Comparison of ENCODE assay signal across 18 cellular contexts in the genomic region with DNA sequence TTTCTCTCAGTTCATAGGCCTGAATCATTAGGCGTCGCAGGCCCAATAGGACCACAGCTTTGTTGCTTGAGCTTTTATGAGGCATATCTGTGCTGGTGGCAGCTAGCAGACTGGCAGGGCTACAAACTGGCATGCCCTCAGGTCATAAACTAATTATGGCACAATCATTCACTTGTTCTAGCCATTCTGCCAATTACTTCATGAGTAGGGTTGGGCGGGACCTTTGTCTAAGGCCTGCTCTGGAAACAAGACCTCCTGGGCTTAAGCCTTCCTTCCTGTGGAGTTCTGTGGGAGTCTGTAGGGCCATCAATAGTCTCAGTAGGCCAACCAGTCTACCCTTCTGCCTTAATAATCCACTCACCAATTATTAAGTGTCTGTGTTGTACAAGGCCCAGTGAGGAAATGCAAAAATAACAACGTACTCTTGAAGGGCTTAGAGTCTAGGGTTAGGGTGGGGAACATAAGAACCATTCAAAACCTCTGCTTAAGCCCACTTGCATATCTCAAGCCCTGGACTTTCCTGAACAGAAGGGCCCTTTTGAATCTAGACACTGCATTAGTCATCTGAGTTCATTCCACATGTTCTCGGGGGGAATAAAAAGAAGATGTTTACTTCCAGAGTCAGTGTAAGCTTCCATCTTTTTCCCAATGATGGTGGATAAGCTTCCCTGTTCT. TPM values are rescaled to one million over a fixed set of nuclear protein-coding genes. Genes with fewer than 3 reads are reported as not detected.
DNase-seq lines count a peak whose midpoint lies in the region; ATAC-seq, FAIRE-seq and TF ChIP-seq lines count a peak whose summit lies in the region.
"Had no signal": no experiment of that assay in that cellular context is flagged by ENCODE, and none has a peak within 500 bp of the region (broad histone marks: within the 10 kb centered on the region; RNA-seq: fewer than 3 reads in every experiment).

No MANE protein-coding gene starts in this region.

- peak; percentile 7 to 12 for DNase-seq in heart right ventricle
- DNase-seq in cardiac septum (ENCODE audit: low spot score): no peak
- peak; percentile 25 for DNase-seq in endothelial cell of umbilical vein (ENCODE audit: low read depth, low spot score)
- peak; percentile 67 for DNase-seq in midbrain (lab: John Stamatoyannopoulos, UW)
- DNase-seq in transverse colon: peak; percentile 72
- DNase-seq in adrenal gland: no peak
- no peak for DNase-seq in WTC11 (ENCODE audit: low spot score)
- DNase-seq in NCI-H226: no peak
- DNase-seq: activated T-cell treated with anti-CD3 and anti-CD28 coated beads, Interleukin-2, amount 50 U/mL, for 4 hours; CD4-positive, alpha-beta T cell; H9; NCI-H1436; NCI-H446 had no signal

- TF ChIP-seq EP300 in transverse colon (IDR thresholded peaks at IDR 0.05; ENCODE audit: low read depth): no peak

- H3K79me2 ChIP-seq in endothelial cell of umbilical vein (ENCODE audit: control insufficient read depth, insufficient read depth, low read length): peaks cover 9% of the 10 kb centered on the region

- peak overlapping the region; percentile 36 for H3K4me2 ChIP-seq in endothelial cell of umbilical vein (ENCODE audit: insufficient read depth, low read length)
- H3K4me2 ChIP-seq: KMS-11 had no signal

- intact Hi-C loops in heart right ventricle (cut with DNase I) (loop anchor here in 1 of 10 donors (10.0 kb wide), 1 partner anchor 45 kb away; the partner anchor contains the start of gene SHROOM4), cardiac septum (cut with DNase I) (loop anchor here (10.0 kb wide), 1 partner anchor 55 kb away; no protein-coding TSS in a partner anchor), endothelial cell of umbilical vein (cut with micrococcal nuclease) (loop anchor here (2.0 kb wide), 3 partner anchors 29 to 69 kb away; partner anchors contain the start of gene SHROOM4), transverse colon (cut with DNase I; ENCODE audit: low total_unique reads) (no loop called here), adrenal gland (cut with DNase I) (no loop called here)

- 81% methylated on average over 5 of the region's 5 CpGs for WGBS in heart right ventricle, 2 donors
- WGBS in transverse colon (ENCODE audit: low coverage in 1 of 2), 2 donors: 69% methylated on average over 5 of the region's 5 CpGs; no CpG with 5 or more reads in 1 of the 2 donors
- 89 to 96% (median 91%) methylated on average over 3 to 5 of the region's 5 CpGs for WGBS in adrenal gland, 4 donors

- H3K27me3 ChIP-seq in heart right ventricle: peaks cover 0 to 41% (median 0%) of the 10 kb centered on the region in 7 donors
- no peaks in the 10 kb centered on the region for H3K27me3 ChIP-seq in endothelial cell of umbilical vein (ENCODE audit: control insufficient read depth in 2 of 2, insufficient read depth in 2 of 2, low read length in 2 of 2)
- H3K27me3 ChIP-seq in transverse colon: no peaks in the 10 kb centered on the region
- no peaks in the 10 kb centered on the region for H3K27me3 ChIP-seq in adrenal gland
- H3K27me3 ChIP-seq: SJSA1, suprapubic skin had no signal

- H3K27ac Mint-ChIP-seq in WTC11: no peak overlapping the region
- H3K27ac Mint-ChIP-seq: CD4-positive, alpha-beta T cell; H9; memory B cell had no signal

- H3K9me3 ChIP-seq in heart right ventricle (no peaks in the 10 kb centered on the region), endothelial cell of umbilical vein (replicated peaks; ENCODE audit: control insufficient read depth, insufficient read depth, low read length) (no peaks in the 10 kb centered on the region), transverse colon (no peaks in the 10 kb centered on the region), adrenal gland (replicated peaks in 1 of 3) (no peaks in the 10 kb centered on the region)
- H3K9me3 ChIP-seq: SJSA1, suprapubic skin had no signal

- no peak overlapping the region for H2AFZ ChIP-seq in endothelial cell of umbilical vein (ENCODE audit: low read depth, low read length)

- no peaks in the 10 kb centered on the region for H3K27me3 Mint-ChIP-seq in WTC11 (ENCODE audit: low read depth)

- no peaks in the 10 kb centered on the region for H3K36me3 Mint-ChIP-seq in WTC11
- H3K36me3 Mint-ChIP-seq: memory B cell had no signal

- TF ChIP-seq CTCF in heart right ventricle (IDR thresholded peaks at IDR 0.05): no peak
- TF ChIP-seq CTCF in endothelial cell of umbilical vein (IDR thresholded peaks at IDR 0.05; ENCODE audit: extremely low read depth in 1 of 2, insufficient read depth in 1 of 2, low read depth in 1 of 2, low read length in 2 of 2): no peak
- TF ChIP-seq CTCF in transverse colon (IDR thresholded peaks at IDR 0.05): no peak
- no peak for TF ChIP-seq CTCF in adrenal gland (IDR thresholded peaks at IDR 0.05)
- TF ChIP-seq CTCF in WTC11 (IDR thresholded peaks at IDR 0.05): no peak

- dilution Hi-C loops in endothelial cell of umbilical vein (cut with MboI; ENCODE audit: extremely low pct_ligation_motif_present, low sequenced_read_pairs): no loop called here

- TF ChIP-seq POLR2A in endothelial cell of umbilical vein (IDR thresholded peaks at IDR 0.05; ENCODE audit: low read depth, low read length): no peak
- TF ChIP-seq POLR2A in transverse colon (IDR thresholded peaks at IDR 0.05): no peak
- no peak for TF ChIP-seq POLR2A in adrenal gland (IDR thresholded peaks at IDR 0.05)

- H3K4me1 Mint-ChIP-seq in WTC11: peaks cover 28% of the 10 kb centered on the region
- H3K4me1 Mint-ChIP-seq: memory B cell had no signal

- H3K4me3 Mint-ChIP-seq in WTC11: no peak overlapping the region
- H3K4me3 Mint-ChIP-seq: activated T-cell treated with anti-CD3 and anti-CD28 coated beads, Interleukin-2, amount 50 U/mL, for 4 hours; CD4-positive, alpha-beta T cell; H9; memory B cell had no signal

- no peaks in the 10 kb centered on the region for H3K9me1 ChIP-seq in endothelial cell of umbilical vein (replicated peaks; ENCODE audit: control insufficient read depth, extremely low read depth, insufficient read depth, low read length)

- H3K27ac ChIP-seq in heart right ventricle (peak overlapping the region in 2 of 10 donors; percentile 22 to 44), endothelial cell of umbilical vein (ENCODE audit: insufficient read depth, low read depth, low read length) (peak overlapping the region; percentile 84), transverse colon (peak overlapping the region; percentile 59 to 75 (median 68)), adrenal gland (no peak overlapping the region)
- H3K27ac ChIP-seq: KMS-11, SJSA1, suprapubic skin had no signal

- H3K36me3 ChIP-seq in heart right ventricle (no peaks in the 10 kb centered on the region), endothelial cell of umbilical vein (ENCODE audit: control insufficient read depth in 2 of 2, extremely low read depth in 1 of 2, insufficient read depth in 2 of 2, low read length in 2 of 2) (no peaks in the 10 kb centered on the region), transverse colon (no peaks in the 10 kb centered on the region), adrenal gland (replicated peaks in 1 of 2) (no peaks in the 10 kb centered on the region)
- H3K36me3 ChIP-seq: SJSA1, suprapubic skin had no signal

- no peak for FAIRE-seq in endothelial cell of umbilical vein (lab: Jason Lieb, UNC)
- FAIRE-seq: TTC549 had no signal

- ATAC-seq in heart right ventricle: peak in 6 of 8 donors; percentile 40 to 90 (median 68)
- ATAC-seq in WTC11: no peak
- ATAC-seq: activated T-cell treated with anti-CD3 and anti-CD28 coated beads, Interleukin-2, amount 50 U/mL, for 4 hours had no signal

- H3K4me1 ChIP-seq in heart right ventricle (peaks cover 0 to 30% (median 10%) of the 10 kb centered on the region in 9 donors), endothelial cell of umbilical vein (ENCODE audit: control insufficient read depth, extremely low read depth, insufficient read depth, low read length) (peaks cover 38% of the 10 kb centered on the region), transverse colon (peaks cover 0 to 18% (median 11%) of the 10 kb centered on the region in 4 donors), adrenal gland (replicated peaks in 1 of 2) (no peaks in the 10 kb centered on the region)
- H3K4me1 ChIP-seq: SJSA1 had no signal

- peak overlapping the region; percentile 9 for H3K9ac ChIP-seq in endothelial cell of umbilical vein (replicated peaks; ENCODE audit: extremely low read depth, insufficient read depth, low read length)
- H3K9ac ChIP-seq: KMS-11 had no signal

- CTCF ChIA-PET in endothelial cell of umbilical vein (lab: Charles Lee): interaction anchor here (1.2 to 1.6 kb wide), 2 partner anchors 7 to 134 kb away, joined by 3 to 7 read pairs; no protein-coding TSS in a partner anchor
- CTCF ChIA-PET in WTC11 (lab: Charles Lee): no interaction called here

- POLR2A ChIA-PET in endothelial cell of umbilical vein (lab: Charles Lee) (no interaction called here), WTC11 (lab: Charles Lee) (no interaction called here)

- H3K4me3 ChIP-seq in heart right ventricle (no peak overlapping the region), endothelial cell of umbilical vein (replicated peaks in 1 of 3; ENCODE audit: insufficient read depth in 1 of 3, low read depth in 1 of 3, low read length in 3 of 3) (no peak overlapping the region), transverse colon (no peak overlapping the region), adrenal gland (no peak overlapping the region)
- H3K4me3 ChIP-seq: SJSA1, suprapubic skin had no signal

- H4K20me1 ChIP-seq in endothelial cell of umbilical vein (replicated peaks; ENCODE audit: control insufficient read depth, extremely low read depth, insufficient read depth, low read length): no peaks in the 10 kb centered on the region

- no TSS peak for BruUV-seq in endothelial cell of umbilical vein (replicated peaks; lab: Mats Ljungman, UMichigan)

- no peaks in the 10 kb centered on the region for H3K9me3 Mint-ChIP-seq in WTC11
- H3K9me3 Mint-ChIP-seq: activated T-cell treated with anti-CD3 and anti-CD28 coated beads, Interleukin-2, amount 50 U/mL, for 4 hours; CD4-positive, alpha-beta T cell; memory B cell had no signal

- in situ Hi-C loops in transverse colon (cut with MboI; ENCODE audit: low pct_ligation_motif_present in 1 of 4, low pct_unique_long_range_greater_than_20kb in 1 of 4, low sequenced_read_pairs in 3 of 4): no loop called here

RNA-seq across cellular contexts. Expression of gene SHROOM4, which starts 44.5 kb away (rescaled TPM):
- 10 to 100 TPM in 6 of 10 donors, 1 to 10 TPM in 4; 7.9 to 15.9 (median 11.0) TPM for total RNA-seq in heart right ventricle
- 10 to 100 TPM in 1 of 2 donors, 1 to 10 TPM in 1; 3.6 to 17.9 TPM for polyA plus RNA-seq in heart right ventricle
- total RNA-seq in cardiac septum: 8.6 TPM
- 57.5 and 58.7 TPM in 2 replicates for total RNA-seq in endothelial cell of umbilical vein
- 29.7 and 29.8 TPM in 2 replicates for polyA plus RNA-seq in endothelial cell of umbilical vein
- 25.0 and 28.6 TPM in 2 replicates for polyA plus RNA-seq in endothelial cell of umbilical vein (2011; cell fraction: cytosol; rRNA removed)
- 68.3 and 70.6 TPM in 2 replicates for polyA plus RNA-seq in endothelial cell of umbilical vein (2011; cell fraction: nucleus; rRNA removed)
- polyA plus RNA-seq in endothelial cell of umbilical vein (2012): 22.9 and 24.3 TPM in 2 replicates
- polyA minus RNA-seq in endothelial cell of umbilical vein: 102 and 110 TPM in 2 replicates
- not detected for polyA minus RNA-seq in endothelial cell of umbilical vein (2011; cell fraction: cytosol; rRNA and poly(A)+ RNA removed)
- polyA minus RNA-seq in endothelial cell of umbilical vein (2011; cell fraction: nucleus; rRNA and poly(A)+ RNA removed): 66.5 and 84.4 TPM in 2 replicates
- 1 to 10 TPM; 2.3 to 7.1 (median 3.2) TPM for total RNA-seq in transverse colon
- total RNA-seq in adrenal gland: 1 to 10 TPM; 4.8 to 8.7 (median 6.3) TPM
- 1 to 10 TPM; 2.9 to 4.1 (median 3.7) TPM for polyA plus RNA-seq in adrenal gland
- 3.4 to 7.1 TPM (median 3.5 TPM) in 3 replicates for total RNA-seq in WTC11 (2021)
- total RNA-seq: activated T-cell treated with anti-CD3 and anti-CD28 coated beads, Interleukin-2, amount 50 U/mL, for 4 hours; CD4-positive, alpha-beta T cell had no signal

Comparison
In these comparisons a context has a peak if more than half of its experiments do, and no peak if none do; other contexts are left out.
1. DNase-seq: peak in heart right ventricle (2 of 2), endothelial cell of umbilical vein (single experiment), midbrain (single experiment) and transverse colon (single experiment); none in cardiac septum (single experiment), adrenal gland (0 of 7), WTC11 (single experiment) and NCI-H226 (single experiment).
2. H3K27ac ChIP-seq: peak in endothelial cell of umbilical vein (single experiment) and transverse colon (4 of 4); none in adrenal gland (0 of 5).
3. intact Hi-C loops: an anchor here in cardiac septum (10.0 kb wide) and endothelial cell of umbilical vein (2.0 kb wide); none called in transverse colon and adrenal gland.